Comparison of ENCODE assay signal across 20 cellular contexts in genomic region chr5:122611401-122611800, GRCh38.
A peak's percentile ranks its signal among the peaks of the same experiment; 100 is the strongest.
DNase-seq lines count a peak whose midpoint lies in the region; ATAC-seq, FAIRE-seq and TF ChIP-seq lines count a peak whose summit lies in the region.
"Had no signal": no experiment of that assay in that cellular context is flagged by ENCODE, and none has a peak within 500 bp of the region (broad histone marks: within the 10 kb centered on the region; RNA-seq: fewer than 3 reads in every experiment).

No MANE protein-coding gene starts in this region.

- no peak overlapping the region for H3K14ac ChIP-seq in trophoblast cell (ENCODE audit: low read length)

- H2BK12ac ChIP-seq in trophoblast cell (ENCODE audit: low read length) = no peak overlapping the region

- intact Hi-C loops in heart right ventricle (cut with DNase I) = no loop called here

- H2BK120ac ChIP-seq in trophoblast cell (ENCODE audit: insufficient read depth, low read length, poor library complexity) = no peak overlapping the region

- H3K9me3 Mint-ChIP-seq in astrocyte (ENCODE audit: unreplicated experiment) = no peaks in the 10 kb centered on the region

- H3K27ac Mint-ChIP-seq in astrocyte (ENCODE audit: unreplicated experiment) = no peak overlapping the region
- H3K27ac Mint-ChIP-seq: CD8-positive, alpha-beta memory T cell had no signal

- no peaks in the 10 kb centered on the region for H4K20me1 ChIP-seq in astrocyte (ENCODE audit: insufficient read depth, low read length)

- H4K91ac ChIP-seq in trophoblast cell (ENCODE audit: low read depth, low read length) = no peak overlapping the region

- no peak overlapping the region for H2BK5ac ChIP-seq in trophoblast cell (ENCODE audit: low read depth, low read length, poor library complexity)

- no peak overlapping the region for H3K9ac ChIP-seq in astrocyte (ENCODE audit: low read length)
- H3K9ac ChIP-seq in trophoblast cell (ENCODE audit: low read length) = no peak overlapping the region

- H3K79me2 ChIP-seq in astrocyte (ENCODE audit: insufficient read depth, low read length) (no peaks in the 10 kb centered on the region), trophoblast cell (ENCODE audit: control insufficient read depth, insufficient read depth, low read length, poor library complexity) (no peaks in the 10 kb centered on the region)

- H3K4me1 Mint-ChIP-seq in astrocyte (ENCODE audit: low read depth, unreplicated experiment) = peaks cover 8% of the 10 kb centered on the region
- H3K4me1 Mint-ChIP-seq: CD8-positive, alpha-beta memory T cell had no signal

- ATAC-seq in heart right ventricle = no peak
- ATAC-seq: K562, Right ventricle myocardium inferior had no signal

- H3K4me2 ChIP-seq in astrocyte (ENCODE audit: low read length) = peak overlapping the region; percentile 33
- no peak overlapping the region for H3K4me2 ChIP-seq in trophoblast cell (ENCODE audit: low read length)

- no peak overlapping the region for H3K18ac ChIP-seq in trophoblast cell (ENCODE audit: low read length)

- no CpG with 5 or more reads among the region's 2 CpGs for WGBS in trophoblast cell (ENCODE audit: extremely low coverage, insufficient coverage, insufficient read length)
- WGBS in heart right ventricle, 2 donors = 75 to 78% methylated on average over 2 of the region's 2 CpGs

- DNase-seq in astrocyte (ENCODE audit: low read depth) (no peak), kidney epithelial cell (ENCODE audit: low read depth) (peak; percentile 19), trophoblast cell (peak; percentile 86 to 90), NCI-H1436 treated with DMSO at 0.1 percent for 48 hours (lab: John Stamatoyannopoulos, UW) (no peak), heart right ventricle (no peak), NCI-H510A (lab: John Stamatoyannopoulos, UW) (no peak)
- no peak for DNase-seq in activated CD4-positive, alpha-beta T cell treated with anti-CD3 and anti-CD28 coated beads for 48 hours
- DNase-seq: ACHN; C1 segment of cervical spinal cord; CD8-positive, alpha-beta memory T cell; DMS79; HCEC 1CT; NCI-H1105; NCI-H1694; NCI-H2081 treated with DMSO at 0.1 percent for 48 hours; NCI-H748 treated with DMSO at 0.1 percent for 48 hours; NK-92 treated with Interleukin-12 subunit alpha and Interleukin-12 subunit beta, amount 100 ng/mL, for 24 hours had no signal

- no peak overlapping the region for H3K4me3 Mint-ChIP-seq in astrocyte (ENCODE audit: unreplicated experiment)
- H3K4me3 Mint-ChIP-seq: CD8-positive, alpha-beta memory T cell had no signal

- H3K36me3 Mint-ChIP-seq in astrocyte (ENCODE audit: low read depth, unreplicated experiment) = no peaks in the 10 kb centered on the region
- H3K36me3 Mint-ChIP-seq: CD8-positive, alpha-beta memory T cell had no signal

- no peak overlapping the region for H4K12ac ChIP-seq in trophoblast cell (ENCODE audit: low read depth, low read length)

- H3K9me3 ChIP-seq in astrocyte (ENCODE audit: insufficient read depth, low read depth, low read length) (no peaks in the 10 kb centered on the region), trophoblast cell (ENCODE audit: insufficient read depth, low read depth, low read length) (no peaks in the 10 kb centered on the region), heart right ventricle (peaks cover 0 to 7% (median 0%) of the 10 kb centered on the region in 11 donors)

- no peaks in the 10 kb centered on the region for H3K27me3 Mint-ChIP-seq in astrocyte (ENCODE audit: low read depth, unreplicated experiment)
- H3K27me3 Mint-ChIP-seq: CD8-positive, alpha-beta memory T cell had no signal

- no peak overlapping the region for H3K23ac ChIP-seq in trophoblast cell (ENCODE audit: low read length)

- peaks cover 4% of the 10 kb centered on the region for H3K4me1 ChIP-seq in astrocyte (ENCODE audit: insufficient read depth, low read length)
- H3K4me1 ChIP-seq in trophoblast cell (ENCODE audit: control insufficient read depth in 1 of 2, insufficient read depth in 2 of 2, low read length in 2 of 2) = peaks cover 6 to 7% of the 10 kb centered on the region in 2 experiments
- H3K4me1 ChIP-seq in heart right ventricle = no peaks in the 10 kb centered on the region

- H3K27me3 ChIP-seq in astrocyte (ENCODE audit: insufficient read depth, low read length) = no peaks in the 10 kb centered on the region
- no peaks in the 10 kb centered on the region for H3K27me3 ChIP-seq in kidney epithelial cell (ENCODE audit: control insufficient read depth, insufficient read depth, low read length)
- no peaks in the 10 kb centered on the region for H3K27me3 ChIP-seq in trophoblast cell (ENCODE audit: insufficient read depth, low read length)
- no peaks in the 10 kb centered on the region for H3K27me3 ChIP-seq in heart right ventricle

- H3K4ac ChIP-seq in trophoblast cell (ENCODE audit: low read depth, low read length) = no peak overlapping the region

- H4K8ac ChIP-seq in trophoblast cell (ENCODE audit: low read depth, low read length) = no peak overlapping the region

- H3K36me3 ChIP-seq in astrocyte (ENCODE audit: insufficient read depth, low read length) = no peaks in the 10 kb centered on the region
- H3K36me3 ChIP-seq in kidney epithelial cell (ENCODE audit: control insufficient read depth, insufficient read depth, low read length) = no peaks in the 10 kb centered on the region
- H3K36me3 ChIP-seq in trophoblast cell (ENCODE audit: control insufficient read depth in 1 of 2, insufficient read depth in 2 of 2, low read length in 2 of 2) = no peaks in the 10 kb centered on the region
- no peaks in the 10 kb centered on the region for H3K36me3 ChIP-seq in heart right ventricle

- H2AFZ ChIP-seq in astrocyte (ENCODE audit: low read depth, low read length) (no peak overlapping the region), trophoblast cell (ENCODE audit: insufficient read depth, low read length, poor library complexity) (no peak overlapping the region)

- H3K27ac ChIP-seq in astrocyte (ENCODE audit: low read depth, low read length) (no peak overlapping the region), trophoblast cell (ENCODE audit: low read depth, low read length) (no peak overlapping the region), heart right ventricle (no peak overlapping the region)

- H3K79me1 ChIP-seq in trophoblast cell (ENCODE audit: low read length) = peaks cover 14% of the 10 kb centered on the region

- no peak overlapping the region for H2AK5ac ChIP-seq in trophoblast cell (ENCODE audit: low read length)

- FAIRE-seq in astrocyte (lab: Jason Lieb, UNC) = no peak
- FAIRE-seq: K562, RCC 7860 had no signal

- H3K4me3 ChIP-seq in astrocyte (ENCODE audit: insufficient read depth, low read depth, low read length) (no peak overlapping the region), kidney epithelial cell (ENCODE audit: low read depth, low read length) (no peak overlapping the region), trophoblast cell (ENCODE audit: low read depth, low read length) (no peak overlapping the region), heart right ventricle (no peak overlapping the region)
- H3K4me3 ChIP-seq: K562 had no signal

- TF ChIP-seq CTCF in astrocyte (IDR thresholded peaks at IDR 0.05; ENCODE audit: insufficient read depth, low read depth, low read length) (no peak), kidney epithelial cell (IDR thresholded peaks at IDR 0.05; ENCODE audit: insufficient read depth, low read length, poor library complexity, severe bottlenecking) (no peak), heart right ventricle (IDR thresholded peaks at IDR 0.05) (no peak)

Comparison
In these comparisons a context has a peak if more than half of its experiments do, and no peak if none do; other contexts are left out.
1. DNase-seq: peak in kidney epithelial cell (single experiment) and trophoblast cell (2 of 2); none in astrocyte (single experiment), NCI-H1436 treated with DMSO at 0.1 percent for 48 hours (single experiment), heart right ventricle (0 of 2), activated CD4-positive, alpha-beta T cell treated with anti-CD3 and anti-CD28 coated beads for 48 hours (single experiment) and NCI-H510A (single experiment).